9 cellular contexts compared by ENCODE assay signal in genomic region chr11:9858822-9859221, GRCh38.
A peak's percentile ranks its signal among the peaks of the same experiment; 100 is the strongest.
DNase-seq lines count a peak whose midpoint lies in the region; ATAC-seq and TF ChIP-seq lines count a peak whose summit lies in the region.
"Had no signal": no experiment of that assay in that cellular context is flagged by ENCODE, and none has a peak within 500 bp of the region (broad histone marks: within the 10 kb centered on the region; RNA-seq: fewer than 3 reads in every experiment).

No MANE protein-coding gene starts in this region.

- no peaks in the 10 kb centered on the region for H3K36me3 Mint-ChIP-seq in activated naive CD8-positive, alpha-beta T cell
- H3K36me3 Mint-ChIP-seq in nephron (ENCODE audit: low read depth), result peaks cover 4% of the 10 kb centered on the region

- H3K4me3 Mint-ChIP-seq in activated naive CD8-positive, alpha-beta T cell, result peak overlapping the region; percentile 31
- no peak overlapping the region for H3K4me3 Mint-ChIP-seq in nephron

- H3K27me3 Mint-ChIP-seq in activated naive CD8-positive, alpha-beta T cell, result no peaks in the 10 kb centered on the region
- H3K27me3 Mint-ChIP-seq in nephron (ENCODE audit: low read depth), result no peaks in the 10 kb centered on the region

- no peak for ATAC-seq in GM21390 (IDR thresholded peaks at IDR 0.05; ENCODE audit: unreplicated experiment)

- peaks cover 36% of the 10 kb centered on the region for H3K4me1 Mint-ChIP-seq in activated naive CD8-positive, alpha-beta T cell (ENCODE audit: low read depth)
- H3K4me1 Mint-ChIP-seq in nephron, result peaks cover 23% of the 10 kb centered on the region

- no peak for TF ChIP-seq CTCF in nephron (IDR thresholded peaks at IDR 0.05; ENCODE audit: unreplicated experiment in 3 of 3)

- DNase-seq in NCI-H146 (lab: John Stamatoyannopoulos, UW) (peak; percentile 22), NCI-H146 treated with DMSO at 0.1 percent for 48 hours (lab: John Stamatoyannopoulos, UW; ENCODE audit: unreplicated experiment) (no peak), M059J (ENCODE audit: low read depth) (peak; percentile 84), mucosa of gallbladder (ENCODE audit: low spot score) (no peak), SIG-M5 (lab: John Stamatoyannopoulos, UW) (no peak)
- DNase-seq: sigmoid colon had no signal

- H3K27ac Mint-ChIP-seq in activated naive CD8-positive, alpha-beta T cell, result peak overlapping the region; percentile 51
- H3K27ac Mint-ChIP-seq in nephron, result peak overlapping the region; percentile 82 to 94 (median 82)

- no peaks in the 10 kb centered on the region for H3K9me3 Mint-ChIP-seq in activated naive CD8-positive, alpha-beta T cell (ENCODE audit: low read depth)
- H3K9me3 Mint-ChIP-seq in nephron, result no peaks in the 10 kb centered on the region

Comparison
In these comparisons a context has a peak if more than half of its experiments do, and no peak if none do; other contexts are left out.
1. DNase-seq: peak in NCI-H146 (single experiment) and M059J (single experiment); none in NCI-H146 treated with DMSO at 0.1 percent for 48 hours (single experiment), mucosa of gallbladder (single experiment) and SIG-M5 (single experiment).